In genomic region chr11:75526192-75526541, GRCh38 we compare ENCODE assay signal across 1 cellular context.
TF ChIP-seq lines count a peak whose summit lies in the region.

No MANE protein-coding gene starts in this region.

TF ChIP-seq in HepG2, 621 proteins besides CTCF, POLR2A, EP300 and RAD21:
- TF ChIP-seq HNRNPH1 (optimal IDR thresholded peaks at IDR 0.05; ENCODE audit: low read depth, low read length) (no peak), ZNF501 (CRISPR knock-in tag; IDR thresholded peaks at IDR 0.05) (0 out of 2 replicates have a peak, but pooled peaks have one; percentile 11), ZBTB8A (CRISPR knock-in tag; IDR thresholded peaks at IDR 0.05; ENCODE audit: borderline replicate concordance, low read depth) (no peak), ASH2L (IDR thresholded peaks at IDR 0.05; ENCODE audit: insufficient read length, low read depth, low read length) (peak; percentile 9), GATA4 (IDR thresholded peaks at IDR 0.05; ENCODE audit: borderline replicate concordance, low read depth) (no peak), YY1 (IDR thresholded peaks at IDR 0.05; ENCODE audit: insufficient read depth, insufficient replicate concordance, low read depth, low read length) (peak; percentile 31)
